12 cellular contexts compared by ENCODE assay signal in genomic region chr11:3877252-3878035, GRCh38. TPM values are rescaled to one million over a fixed set of nuclear protein-coding genes. Genes with fewer than 3 reads are reported as not detected.
DNase-seq lines count a peak whose midpoint lies in the region; ATAC-seq and TF ChIP-seq lines count a peak whose summit lies in the region.
"Had no signal": no experiment of that assay in that cellular context is flagged by ENCODE, and none has a peak within 500 bp of the region (broad histone marks: within the 10 kb centered on the region; RNA-seq: fewer than 3 reads in every experiment).

No MANE protein-coding gene starts in this region.

- no peak overlapping the region for H2AK5ac ChIP-seq in IMR-90 (ENCODE audit: low read depth, low read length)

- peaks cover 29 to 32% of the 10 kb centered on the region in 2 experiments for H3K79me1 ChIP-seq in IMR-90 (ENCODE audit: low read depth in 1 of 2, low read length in 2 of 2)

- TF ChIP-seq CTCF in IMR-90 (conservative IDR thresholded peaks at IDR 0.05; ENCODE audit: low read depth, low read length): no peak

- no peak overlapping the region for H4K91ac ChIP-seq in IMR-90 (ENCODE audit: insufficient read depth, low read depth, low read length)

- POLR2A ChIA-PET in IMR-90 (lab: Charles Lee; ENCODE audit: unreplicated experiment): no interaction called here
- POLR2A ChIA-PET in naive thymus-derived CD4-positive, alpha-beta T cell (lab: Charles Lee): interaction anchor here (0.6 to 1.7 kb wide), 6 partner anchors 8 to 68 kb away, joined by 3 to 8 read pairs (median 4); no protein-coding TSS in a partner anchor

- H3K18ac ChIP-seq in IMR-90 (ENCODE audit: low read depth, low read length): no peak overlapping the region

- peak overlapping the region in 2 of 3 donors; percentile 37 to 82 for H3K27ac Mint-ChIP-seq in CD4-positive, CD25-positive, alpha-beta regulatory T cell
- peak overlapping the region; percentile 68 for H3K27ac Mint-ChIP-seq in central memory CD8-positive, alpha-beta T cell (ENCODE audit: low read depth)
- peak overlapping the region in 7 of 9 donors; percentile 25 to 88 (median 58) for H3K27ac Mint-ChIP-seq in naive thymus-derived CD4-positive, alpha-beta T cell

- no peaks in the 10 kb centered on the region for H3K9me3 ChIP-seq in CD4-positive, CD25-positive, alpha-beta regulatory T cell (ENCODE audit: control insufficient read depth in 2 of 2, low read length in 2 of 2)
- no peaks in the 10 kb centered on the region for H3K9me3 ChIP-seq in IMR-90 (ENCODE audit: control insufficient read depth, insufficient read depth, low read length)
- H3K9me3 ChIP-seq in naive thymus-derived CD4-positive, alpha-beta T cell (ENCODE audit: control insufficient read depth in 2 of 3, low read length in 3 of 3): no peaks in the 10 kb centered on the region
- H3K9me3 ChIP-seq: BLaER1 had no signal

- H2BK120ac ChIP-seq in IMR-90 (ENCODE audit: low read depth, low read length): no peak overlapping the region

- no peak overlapping the region for H2AK9ac ChIP-seq in IMR-90 (replicated peaks; ENCODE audit: low read depth, low read length, poor library complexity)

- H4K8ac ChIP-seq in IMR-90 (ENCODE audit: low read depth in 2 of 2, low read length in 2 of 2): no peak overlapping the region

- H3K4ac ChIP-seq in IMR-90 (ENCODE audit: low read depth, low read length): no peak overlapping the region

- no TSS peak for BruUV-seq in IMR-90 (replicated peaks; lab: Mats Ljungman, UMichigan)

- H2BK5ac ChIP-seq in IMR-90 (ENCODE audit: low read depth, low read length, poor library complexity, severe bottlenecking): no peak overlapping the region

- dilution Hi-C loops in IMR-90 (cut with HindIII; ENCODE audit: low sequenced_read_pairs, unreplicated experiment): no loop called here

- H2BK20ac ChIP-seq in IMR-90 (ENCODE audit: low read depth, low read length): no peak overlapping the region

- peaks cover 35 to 82% (median 74%) of the 10 kb centered on the region in 4 donors for H3K4me1 Mint-ChIP-seq in CD4-positive, CD25-positive, alpha-beta regulatory T cell
- peaks cover 75% of the 10 kb centered on the region for H3K4me1 Mint-ChIP-seq in central memory CD8-positive, alpha-beta T cell
- H3K4me1 Mint-ChIP-seq in naive thymus-derived CD4-positive, alpha-beta T cell: peaks cover 59 to 92% (median 83%) of the 10 kb centered on the region in 7 donors

- H3K4me1 ChIP-seq in CD4-positive, CD25-positive, alpha-beta regulatory T cell (ENCODE audit: control insufficient read depth, insufficient read depth, low read length, poor library complexity, severe bottlenecking): peaks cover 66% of the 10 kb centered on the region
- peaks cover 7% of the 10 kb centered on the region; the same call in 1 of the 2 replicates for H3K4me1 ChIP-seq in IMR-90 (ENCODE audit: control insufficient read depth, insufficient read depth, low read length)
- H3K4me1 ChIP-seq in naive thymus-derived CD4-positive, alpha-beta T cell (ENCODE audit: control insufficient read depth in 2 of 2, insufficient read depth in 2 of 2, low read length in 2 of 2): peaks cover 22 to 51% of the 10 kb centered on the region in 2 donors

- no peak overlapping the region for H3K4me2 ChIP-seq in IMR-90 (ENCODE audit: low read depth, low read length)
- H3K4me2 ChIP-seq: BLaER1 had no signal

- peak overlapping the region in 2 of 4 donors; percentile 18 to 56 for H3K4me3 Mint-ChIP-seq in CD4-positive, CD25-positive, alpha-beta regulatory T cell
- no peak overlapping the region for H3K4me3 Mint-ChIP-seq in central memory CD8-positive, alpha-beta T cell
- peak overlapping the region in 7 of 10 donors; percentile 7 to 44 (median 24) for H3K4me3 Mint-ChIP-seq in naive thymus-derived CD4-positive, alpha-beta T cell

- H2BK15ac ChIP-seq in IMR-90 (ENCODE audit: low read depth, low read length): no peak overlapping the region

- H3K9me1 ChIP-seq in IMR-90 (ENCODE audit: insufficient read depth, low read length): peaks cover 3% of the 10 kb centered on the region; the same call in 1 of the 2 replicates

- no peak overlapping the region for H3K4me3 ChIP-seq in CD4-positive, CD25-positive, alpha-beta regulatory T cell (ENCODE audit: low read depth, low read length)
- H3K4me3 ChIP-seq in IMR-90 (ENCODE audit: insufficient read depth, low read depth, low read length): no peak overlapping the region
- no peak overlapping the region for H3K4me3 ChIP-seq in naive thymus-derived CD4-positive, alpha-beta T cell (ENCODE audit: low read length)
- H3K4me3 ChIP-seq: BLaER1 had no signal

- WGBS in IMR-90 (ENCODE audit: extremely low coverage in 2 of 2, insufficient read length in 1 of 2), 2 experiments: no CpG with 5 or more reads among the region's 5 CpGs

- H3K9me3 Mint-ChIP-seq in CD4-positive, CD25-positive, alpha-beta regulatory T cell: no peaks in the 10 kb centered on the region
- no peaks in the 10 kb centered on the region for H3K9me3 Mint-ChIP-seq in central memory CD8-positive, alpha-beta T cell
- H3K9me3 Mint-ChIP-seq in naive thymus-derived CD4-positive, alpha-beta T cell: no peaks in the 10 kb centered on the region

- no peaks in the 10 kb centered on the region for H3K27me3 Mint-ChIP-seq in CD4-positive, CD25-positive, alpha-beta regulatory T cell
- no peaks in the 10 kb centered on the region for H3K27me3 Mint-ChIP-seq in central memory CD8-positive, alpha-beta T cell
- H3K27me3 Mint-ChIP-seq in naive thymus-derived CD4-positive, alpha-beta T cell: no peaks in the 10 kb centered on the region

- H3K14ac ChIP-seq in IMR-90 (replicated peaks; ENCODE audit: low read depth, low read length): no peak overlapping the region

- H2AFZ ChIP-seq in IMR-90 (replicated peaks; ENCODE audit: low read length, poor library complexity): no peak overlapping the region

- CTCF ChIA-PET in IMR-90 (lab: Yijun Ruan, JAX): interaction anchor here (0.6 kb wide), 1 partner anchor 151 kb away, joined by 3 read pairs; no protein-coding TSS in a partner anchor
- CTCF ChIA-PET in naive thymus-derived CD4-positive, alpha-beta T cell (lab: Charles Lee): interaction anchor here (0.6 to 1.0 kb wide), 5 partner anchors 17 to 260 kb away, joined by 3 to 4 read pairs (median 3); no protein-coding TSS in a partner anchor

- H3K36me3 Mint-ChIP-seq in CD4-positive, CD25-positive, alpha-beta regulatory T cell: no peaks in the 10 kb centered on the region
- H3K36me3 Mint-ChIP-seq in central memory CD8-positive, alpha-beta T cell (ENCODE audit: insufficient read depth): peaks cover 2% of the 10 kb centered on the region
- H3K36me3 Mint-ChIP-seq in naive thymus-derived CD4-positive, alpha-beta T cell: peaks cover 0 to 10% (median 0%) of the 10 kb centered on the region in 5 donors

- H4K5ac ChIP-seq in IMR-90 (ENCODE audit: low read depth, low read length): no peak overlapping the region

- DNase-seq in CD4-positive, CD25-positive, alpha-beta regulatory T cell: no peak
- DNase-seq in IMR-90 (no peak), NCI-H2081 treated with DMSO at 0.1 percent for 48 hours (lab: John Stamatoyannopoulos, UW) (no peak), activated gamma-delta T cell treated with Interleukin-2 at 50 U/mL for 16 hours (no peak), NCI-H1694 treated with DMSO at 0.1 percent for 48 hours (lab: John Stamatoyannopoulos, UW) (no peak), T-helper 9 cell (no peak)
- no peak for DNase-seq in central memory CD8-positive, alpha-beta T cell (ENCODE audit: low spot score in 2 of 2)
- no peak for DNase-seq in naive thymus-derived CD4-positive, alpha-beta T cell
- DNase-seq: activated effector memory CD4-positive, alpha-beta T cell treated with anti-CD3 and anti-CD28 coated beads, Interleukin-2, amount 50 U/mL, for 16 hours; Karpas-422; NCI-H524 had no signal

- no peaks in the 10 kb centered on the region for H3K36me3 ChIP-seq in CD4-positive, CD25-positive, alpha-beta regulatory T cell (ENCODE audit: control insufficient read depth, insufficient read depth, low read length)
- no peaks in the 10 kb centered on the region for H3K36me3 ChIP-seq in IMR-90 (ENCODE audit: control insufficient read depth, insufficient read depth, low read length)
- H3K36me3 ChIP-seq in naive thymus-derived CD4-positive, alpha-beta T cell (ENCODE audit: control insufficient read depth in 2 of 3, insufficient read depth in 3 of 3, low read length in 3 of 3): no peaks in the 10 kb centered on the region
- H3K36me3 ChIP-seq: BLaER1 had no signal

- H3K23ac ChIP-seq in IMR-90 (ENCODE audit: low read depth, low read length): 0 out of 2 replicates have a peak overlapping the region, but pooled peaks have one; percentile 19

- intact Hi-C loops in IMR-90 (cut with micrococcal nuclease): no loop called here
- intact Hi-C loops in naive thymus-derived CD4-positive, alpha-beta T cell (cut with micrococcal nuclease): loop anchor here (2.0 kb wide), 2 partner anchors 13 to 17 kb away; no protein-coding TSS in a partner anchor

- no peak overlapping the region for H3K27ac ChIP-seq in CD4-positive, CD25-positive, alpha-beta regulatory T cell (ENCODE audit: insufficient read depth, low read length, poor library complexity, severe bottlenecking)
- H3K27ac ChIP-seq in IMR-90 (ENCODE audit: insufficient read depth, low read length): no peak overlapping the region
- H3K27ac ChIP-seq in naive thymus-derived CD4-positive, alpha-beta T cell (ENCODE audit: low read depth, low read length): peak overlapping the region; percentile 47
- H3K27ac ChIP-seq: BLaER1 had no signal

- TF ChIP-seq POLR2A in IMR-90 (IDR thresholded peaks at IDR 0.05; ENCODE audit: low read depth, low read length): no peak

- no peak overlapping the region for H3K9ac ChIP-seq in IMR-90 (ENCODE audit: low read depth, low read length)
- H3K9ac ChIP-seq: BLaER1 had no signal

- H4K20me1 ChIP-seq in IMR-90 (ENCODE audit: insufficient read depth, low read length): peaks cover 10% of the 10 kb centered on the region; the same call in 1 of the 2 replicates

- H3K56ac ChIP-seq in IMR-90 (ENCODE audit: extremely low read depth, insufficient read depth, low read length): no peak overlapping the region

- no peaks in the 10 kb centered on the region for H3K27me3 ChIP-seq in CD4-positive, CD25-positive, alpha-beta regulatory T cell (ENCODE audit: control insufficient read depth, insufficient read depth, low read length)
- no peaks in the 10 kb centered on the region for H3K27me3 ChIP-seq in IMR-90 (ENCODE audit: control insufficient read depth, insufficient read depth, low read length)
- H3K27me3 ChIP-seq in naive thymus-derived CD4-positive, alpha-beta T cell (ENCODE audit: control insufficient read depth in 2 of 2, insufficient read depth in 2 of 2, low read length in 2 of 2): no peaks in the 10 kb centered on the region
- H3K27me3 ChIP-seq: BLaER1 had no signal

- no peak for TF ChIP-seq RAD21 in IMR-90 (IDR thresholded peaks at IDR 0.05; ENCODE audit: low read length)

- ATAC-seq in CD4-positive, CD25-positive, alpha-beta regulatory T cell (ENCODE audit: low read depth in 2 of 2): no peak
- no peak; the same call in 1 of the 2 replicates for ATAC-seq in IMR-90 (ENCODE audit: low read depth)
- no peak for ATAC-seq in central memory CD8-positive, alpha-beta T cell (replicated peaks; ENCODE audit: extremely low read depth, poor library complexity, severe bottlenecking)
- no peak for ATAC-seq in naive thymus-derived CD4-positive, alpha-beta T cell

- in situ Hi-C loops in IMR-90 (cut with MboI; ENCODE audit: low sequenced_read_pairs): no loop called here

RNA-seq across cellular contexts. Expression of gene STIM1, which starts 22.0 kb away (rescaled TPM):
- total RNA-seq in CD4-positive, CD25-positive, alpha-beta regulatory T cell: 134 TPM
- polyA plus RNA-seq in CD4-positive, CD25-positive, alpha-beta regulatory T cell: 10 to 100 TPM; 25.7 to 30.6 (median 29.7) TPM
- 13.9 and 17.9 TPM in 2 replicates for total RNA-seq in IMR-90 (2012; rRNA removed)
- 19.2 and 23.0 TPM in 2 replicates for polyA plus RNA-seq in IMR-90 (2012; rRNA removed)
- 24.2 and 28.5 TPM in 2 replicates for polyA plus RNA-seq in IMR-90 (2012; cell fraction: cytosol; rRNA removed)
- 34.8 and 44.6 TPM in 2 replicates for polyA plus RNA-seq in IMR-90 (2012; cell fraction: nucleus; rRNA removed; ENCODE audit: low replicate concordance)
- 100 to 1,000 TPM in 3 of 5 experiments, 10 to 100 TPM in 2; 95.6 to 117 (median 103) TPM for total RNA-seq in naive thymus-derived CD4-positive, alpha-beta T cell
- 10 to 100 TPM; 38.4 to 43.6 TPM for polyA plus RNA-seq in naive thymus-derived CD4-positive, alpha-beta T cell

RNA-seq across cellular contexts. Expression of gene RHOG, which starts 36.7 kb away (rescaled TPM):
- total RNA-seq in CD4-positive, CD25-positive, alpha-beta regulatory T cell: 173 TPM
- 100 to 1,000 TPM; 222 to 276 (median 240) TPM for polyA plus RNA-seq in CD4-positive, CD25-positive, alpha-beta regulatory T cell
- total RNA-seq in IMR-90 (2012; rRNA removed): 16.3 and 20.6 TPM in 2 replicates
- polyA plus RNA-seq in IMR-90 (2012; rRNA removed): 106 and 114 TPM in 2 replicates
- polyA plus RNA-seq in IMR-90 (2012; cell fraction: cytosol; rRNA removed): 41.7 and 123 TPM in 2 replicates
- polyA plus RNA-seq in IMR-90 (2012; cell fraction: nucleus; rRNA removed; ENCODE audit: low replicate concordance): 16.5 and 40.2 TPM in 2 replicates
- total RNA-seq in naive thymus-derived CD4-positive, alpha-beta T cell: 100 to 1,000 TPM in 2 of 5 experiments, 10 to 100 TPM in 3; 89.4 to 147 (median 96.3) TPM
- 100 to 1,000 TPM; 133 to 220 TPM for polyA plus RNA-seq in naive thymus-derived CD4-positive, alpha-beta T cell
